Comparison of ENCODE assay signal across 18 cellular contexts in the genomic region with DNA sequence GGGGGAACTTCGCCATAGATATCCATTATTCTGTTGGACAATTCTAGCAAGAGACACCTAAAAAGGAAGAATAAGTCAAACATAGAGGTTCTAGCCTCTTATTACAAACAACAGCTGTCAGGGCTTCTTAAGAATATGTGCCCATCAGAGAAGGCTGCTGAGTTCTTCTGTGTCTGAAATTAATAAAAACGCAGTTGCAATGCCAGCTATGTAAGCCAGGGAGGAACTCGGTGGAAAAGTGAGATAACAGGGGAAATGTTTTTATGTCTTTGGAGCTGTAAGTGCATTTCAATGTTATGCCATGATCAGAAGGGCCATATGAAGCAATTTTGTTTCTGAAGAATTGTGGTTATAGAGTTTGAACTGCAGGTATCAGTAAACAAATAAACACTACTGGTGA.
DNase-seq lines count a peak whose midpoint lies in the region; ATAC-seq and TF ChIP-seq lines count a peak whose summit lies in the region.
"Had no signal": no experiment of that assay in that cellular context is flagged by ENCODE, and none has a peak within 500 bp of the region (broad histone marks: within the 10 kb centered on the region; RNA-seq: fewer than 3 reads in every experiment).

No MANE protein-coding gene starts in this region.

- H3K36me3 ChIP-seq in GM23248 (ENCODE audit: low read depth): no peaks in the 10 kb centered on the region
- H3K36me3 ChIP-seq: HAP-1 had no signal

- H3K9me2 ChIP-seq in GM23248 (ENCODE audit: insufficient read depth): no peaks in the 10 kb centered on the region

- peak; percentile 7 for DNase-seq in AG20443 (ENCODE audit: low spot score)
- peak; percentile 10 for DNase-seq in GM23248
- DNase-seq in choroid plexus epithelial cell (ENCODE audit: low read depth): peak; percentile 50
- DNase-seq in myocyte (ENCODE audit: low read depth): peak; percentile 48
- DNase-seq in activated T-cell treated with anti-CD3 and anti-CD28 coated beads for 4 hours: no peak
- no peak for DNase-seq in NCI-H774 (lab: John Stamatoyannopoulos, UW)
- DNase-seq: C1 segment of cervical spinal cord, DMS153, EL, IMR-90, Kasumi-1, NCI-H1417, NCI-H2029, NCI-H345, Right ventricle myocardium superior had no signal

- no peak overlapping the region for H3K4me3 ChIP-seq in GM23248
- H3K4me3 ChIP-seq in choroid plexus epithelial cell (ENCODE audit: low read depth, low read length): no peak overlapping the region
- H3K4me3 ChIP-seq: HAP-1 had no signal

- peaks cover 17% of the 10 kb centered on the region for H3F3A ChIP-seq in GM23248 (ENCODE audit: insufficient read depth)

- in situ Hi-C loops in GM23248 (cut with MboI): no loop called here

- no peak for ATAC-seq in GM21825 (IDR thresholded peaks at IDR 0.05; ENCODE audit: unreplicated experiment)
- ATAC-seq: Panc1 had no signal

- H3K9me3 ChIP-seq in GM23248 (ENCODE audit: low read depth): no peaks in the 10 kb centered on the region
- H3K9me3 ChIP-seq: HAP-1 had no signal

- no peak overlapping the region for H3K9ac ChIP-seq in GM23248

- no peak overlapping the region for H2AFZ ChIP-seq in GM23248

- WGBS in GM23248 (ENCODE audit: low coverage in 1 of 2, low lambda C conversion rate in 2 of 2, missing lambda C conversion rate in 2 of 2), 2 experiments: 36 to 38% methylated on average over 3 of the region's 3 CpGs

- TF ChIP-seq CTCF in choroid plexus epithelial cell (conservative IDR thresholded peaks at IDR 0.05; ENCODE audit: low read depth, low read length): peak; percentile 40

- H3K79me2 ChIP-seq in GM23248 (ENCODE audit: insufficient read depth): no peaks in the 10 kb centered on the region

- peaks cover 17% of the 10 kb centered on the region for H3K4me1 ChIP-seq in GM23248 (ENCODE audit: insufficient read depth)
- H3K4me1 ChIP-seq: HAP-1 had no signal

- H3K27ac ChIP-seq in GM23248: no peak overlapping the region

- H3K4me2 ChIP-seq in GM23248 (ENCODE audit: unreplicated experiment): no peak overlapping the region

- H4K20me1 ChIP-seq in GM23248 (ENCODE audit: insufficient read depth): no peaks in the 10 kb centered on the region

- H3K27me3 ChIP-seq in GM23248 (replicated peaks; ENCODE audit: insufficient read depth): no peaks in the 10 kb centered on the region

Comparison
In these comparisons a context has a peak if more than half of its experiments do, and no peak if none do; other contexts are left out.
1. DNase-seq: peak in AG20443 (single experiment), GM23248 (single experiment), choroid plexus epithelial cell (single experiment) and myocyte (single experiment); none in activated T-cell treated with anti-CD3 and anti-CD28 coated beads for 4 hours (single experiment) and NCI-H774 (single experiment).